Comparison of ENCODE assay signal across 22 cellular contexts in the genomic region with DNA sequence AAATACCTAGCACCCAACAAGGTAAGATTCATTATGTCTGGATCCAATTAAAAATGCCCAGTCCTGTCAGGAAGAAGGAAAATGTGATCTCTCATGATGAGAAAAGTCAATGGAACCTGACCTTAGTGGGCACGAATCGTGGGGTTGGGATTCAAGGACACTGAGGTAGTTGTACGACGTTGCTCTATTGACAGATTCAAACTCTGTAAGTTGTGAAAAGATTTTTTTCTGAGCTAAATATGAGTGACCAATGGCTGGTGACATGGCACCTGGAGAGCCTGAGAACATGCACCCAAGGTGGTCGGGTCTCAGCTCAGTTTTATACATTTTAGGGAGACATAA.
"Had no signal": no experiment of that assay in that cellular context is flagged by ENCODE, and none has a peak within 500 bp of the region (broad histone marks: within the 10 kb centered on the region; RNA-seq: fewer than 3 reads in every experiment).

No MANE protein-coding gene starts in this region.

- DNase-seq: KBM-7, MV-4-11, NCI-H1048, NCI-H1105, NCI-H1417, NCI-H146, NCI-H1694 treated with DMSO at 0.1 percent for 48 hours, NCI-H2029, NCI-H2081 treated with DMSO at 0.1 percent for 48 hours, NCI-H2171, NCI-H226, NCI-H446, NCI-H510A, NCI-H524 treated with DMSO at 0.1 percent for 48 hours, NCI-H69, NCI-H774, PC-3, SHP77, SK-N-SH had no signal

- ATAC-seq: Panc1, PC-3 had no signal

- H3K9me3 ChIP-seq: SK-N-SH had no signal

- H3K27ac ChIP-seq: HL-60, RWPE1 had no signal
